Comparison of ENCODE assay signal across 23 cellular contexts in genomic region chr15:56538901-56539545, GRCh38.
"Had no signal": no experiment of that assay in that cellular context is flagged by ENCODE, and none has a peak within 500 bp of the region (broad histone marks: within the 10 kb centered on the region; RNA-seq: fewer than 3 reads in every experiment).

No MANE protein-coding gene starts in this region.

- ATAC-seq: activated CD4-positive, CD25-positive, alpha-beta regulatory T cell treated with anti-CD3 and anti-CD28 coated beads, Interleukin-2, amount 50 U/mL, for 24 hours; activated CD8-positive, alpha-beta T cell treated with anti-CD3 and anti-CD28 coated beads for 36 hours; Panc1; Right ventricle myocardium inferior had no signal

- H3K27me3 ChIP-seq: breast epithelium, MG63 had no signal

- H3K4me3 ChIP-seq: breast epithelium, MG63, SK-N-MC had no signal

- H3K27ac ChIP-seq: breast epithelium, SK-N-MC had no signal

- H3K36me3 ChIP-seq: breast epithelium, MG63 had no signal

- DNase-seq: activated CD4-positive, alpha-beta T cell treated with anti-CD3 and anti-CD28 coated beads for 4 hours; activated CD8-positive, alpha-beta memory T cell treated with anti-CD3 and anti-CD28 coated beads, Interleukin-2, amount 50 U/mL, for 4 hours; activated CD8-positive, alpha-beta T cell treated with anti-CD3 and anti-CD28 coated beads for 36 hours; activated naive CD4-positive, alpha-beta T cell; aorta; caudate nucleus; KBM-7; MG63; NCI-H1092 treated with DMSO at 0.1 percent for 48 hours; NCI-H1417 treated with DMSO at 0.1 percent for 48 hours; NCI-H1694; NCI-H2029; NCI-H2107; NCI-H2171 treated with DMSO at 0.1 percent for 48 hours; NCI-H226; NCI-H526 treated with DMSO at 0.1 percent for 48 hours; RPMI8226; T-helper 1 cell had no signal

- H3K4me1 ChIP-seq: breast epithelium had no signal
